ENCODE assay signal across 16 cellular contexts in genomic region chr10:22435650-22436049, GRCh38.
DNase-seq lines count a peak whose midpoint lies in the region; ATAC-seq and TF ChIP-seq lines count a peak whose summit lies in the region.
"Had no signal": no experiment of that assay in that cellular context is flagged by ENCODE, and none has a peak within 500 bp of the region (broad histone marks: within the 10 kb centered on the region; RNA-seq: fewer than 3 reads in every experiment).

No MANE protein-coding gene starts in this region.

- H3K4me3 Mint-ChIP-seq in endothelial cell (ENCODE audit: unreplicated experiment) = peak overlapping the region; percentile 74

- H3K9me3 Mint-ChIP-seq in endothelial cell (ENCODE audit: unreplicated experiment) = no peaks in the 10 kb centered on the region

- peak overlapping the region; percentile 42 for H3K27ac Mint-ChIP-seq in endothelial cell (ENCODE audit: unreplicated experiment)

- TF ChIP-seq CTCF in RWPE2 (IDR thresholded peaks at IDR 0.05; ENCODE audit: poor library complexity, severe bottlenecking) (no peak), endothelial cell (IDR thresholded peaks at IDR 0.05; ENCODE audit: unreplicated experiment) (no peak)

- no peaks in the 10 kb centered on the region for H3K27me3 ChIP-seq in RWPE2 (ENCODE audit: insufficient read depth, poor library complexity, severe bottlenecking)
- H3K27me3 ChIP-seq: pancreas had no signal

- no peaks in the 10 kb centered on the region for H3K9me3 ChIP-seq in RWPE2 (ENCODE audit: severe bottlenecking)
- H3K9me3 ChIP-seq: pancreas had no signal

- H3K4me1 ChIP-seq in RWPE2 (ENCODE audit: insufficient read depth, poor library complexity, severe bottlenecking) = peaks cover 21% of the 10 kb centered on the region

- no peak overlapping the region for H3K4me3 ChIP-seq in RWPE2 (ENCODE audit: severe bottlenecking)

- peak; percentile 53 for DNase-seq in activated CD8-positive, alpha-beta memory T cell treated with anti-CD3 and anti-CD28 coated beads, Interleukin-2, amount 50 U/mL, for 48 hours
- no peak for DNase-seq in activated CD8-positive, alpha-beta memory T cell treated with anti-CD3 and anti-CD28 coated beads, Interleukin-2, amount 50 U/mL, for 4 hours
- DNase-seq in RWPE2 (ENCODE audit: low spot score) (no peak), endothelial cell (ENCODE audit: low spot score) (no peak), DMS153 treated with DMSO at 0.1 percent for 48 hours (lab: John Stamatoyannopoulos, UW; ENCODE audit: unreplicated experiment) (no peak)
- peak; percentile 31 for DNase-seq in stimulated activated CD8-positive, alpha-beta memory T cell treated with anti-CD3 and anti-CD28 coated beads, Interleukin-4, amount 100 ng/mL, for 48 hours
- DNase-seq: central memory CD4-positive, alpha-beta T cell; DMS 273 treated with DMSO at 0.1 percent for 48 hours; hypothalamus; NCI-H1930; NCI-H82; Right ventricle myocardium superior; stimulated activated CD4-positive, alpha-beta T cell treated with anti-CD3 and anti-CD28 coated beads, Interleukin-12 subunit alpha, Interleukin-12 subunit beta, amount 100 ng/mL, for 4 hours had no signal

- ATAC-seq in RWPE2 (ENCODE audit: low read depth) = no peak
- ATAC-seq in HG02763 (IDR thresholded peaks at IDR 0.05; ENCODE audit: unreplicated experiment) = no peak
- ATAC-seq in HG03442 (IDR thresholded peaks at IDR 0.05; ENCODE audit: unreplicated experiment) = no peak
- ATAC-seq: pancreas had no signal

- H3K4me1 Mint-ChIP-seq in endothelial cell (ENCODE audit: unreplicated experiment) = peaks cover 23% of the 10 kb centered on the region

- H3K27me3 Mint-ChIP-seq in endothelial cell (ENCODE audit: unreplicated experiment) = peaks cover 15% of the 10 kb centered on the region

- no peaks in the 10 kb centered on the region for H3K36me3 ChIP-seq in RWPE2 (ENCODE audit: low read depth)
- H3K36me3 ChIP-seq: pancreas had no signal

- H3K36me3 Mint-ChIP-seq in endothelial cell (ENCODE audit: low read depth, unreplicated experiment) = peaks cover 4% of the 10 kb centered on the region

- peak overlapping the region; percentile 84 for H3K27ac ChIP-seq in RWPE2 (ENCODE audit: poor library complexity, severe bottlenecking)

Comparison
In these comparisons a context has a peak if more than half of its experiments do, and no peak if none do; other contexts are left out.
1. DNase-seq: peak in activated CD8-positive, alpha-beta memory T cell treated with anti-CD3 and anti-CD28 coated beads, Interleukin-2, amount 50 U/mL, for 48 hours (single experiment) and stimulated activated CD8-positive, alpha-beta memory T cell treated with anti-CD3 and anti-CD28 coated beads, Interleukin-4, amount 100 ng/mL, for 48 hours (single experiment); none in activated CD8-positive, alpha-beta memory T cell treated with anti-CD3 and anti-CD28 coated beads, Interleukin-2, amount 50 U/mL, for 4 hours (single experiment), RWPE2 (single experiment), endothelial cell (single experiment) and DMS153 treated with DMSO at 0.1 percent for 48 hours (single experiment).